In genomic region chr6:111972714-111973678, GRCh38 we compare ENCODE assay signal across 8 cellular contexts.
DNase-seq lines count a peak whose midpoint lies in the region; ATAC-seq and TF ChIP-seq lines count a peak whose summit lies in the region.

No MANE protein-coding gene starts in this region.

- DNase-seq in AG04449 (ENCODE audit: low read depth, low spot score) (peak; percentile 92), NCI-H2227 treated with DMSO at 0.1 percent for 48 hours (lab: John Stamatoyannopoulos, UW) (peak; percentile 75), activated T-cell treated with anti-CD3 and anti-CD28 coated beads for 4 hours (peak; percentile 38), fibroblast of mammary gland (ENCODE audit: low read depth) (peak; percentile 96), retinal pigment epithelial cell (ENCODE audit: low read depth) (peak; percentile 75), substantia nigra (lab: John Stamatoyannopoulos, UW) (no peak)

- H3K4me3 ChIP-seq in AG04449 (ENCODE audit: low read depth, low read length), result peak overlapping the region; percentile 36
- peak overlapping the region; percentile 34 for H3K4me3 ChIP-seq in fibroblast of mammary gland (ENCODE audit: control insufficient read depth, low read depth, low read length)
- H3K4me3 ChIP-seq in retinal pigment epithelial cell (ENCODE audit: low read length), result peak overlapping the region; percentile 19

- POLR2A ChIA-PET in AG04449 (lab: Yijun Ruan, JAX), result interaction anchor here (0.8 to 2.6 kb wide), 4 partner anchors 12 to 101 kb away, joined by 3 to 12 read pairs (median 6); partner anchors contain the start of gene FYN

- TF ChIP-seq CTCF in AG04449 (IDR thresholded peaks at IDR 0.05; ENCODE audit: insufficient read depth, low read length, missing control alignments) (no peak), fibroblast of mammary gland (conservative IDR thresholded peaks at IDR 0.05; ENCODE audit: control insufficient read depth, insufficient read depth, low read depth, low read length) (no peak), retinal pigment epithelial cell (conservative IDR thresholded peaks at IDR 0.05; ENCODE audit: low read depth, low read length) (no peak)

- no peak for ATAC-seq in GM18519 (IDR thresholded peaks at IDR 0.05; ENCODE audit: low FRiP score, unreplicated experiment)
- ATAC-seq in HG02884 (IDR thresholded peaks at IDR 0.05; ENCODE audit: unreplicated experiment), result no peak

- CTCF ChIA-PET in AG04449 (lab: Yijun Ruan, JAX), result interaction anchor here (0.6 to 3.8 kb wide), 7 partner anchors 11 to 262 kb away, joined by 3 to 18 read pairs (median 4); no protein-coding TSS in a partner anchor

- no peak overlapping the region for H3K27ac ChIP-seq in substantia nigra (ENCODE audit: low read depth, low read length, poor library complexity, severe bottlenecking)

Comparison
In these comparisons a context has a peak if more than half of its experiments do, and no peak if none do; other contexts are left out.
1. DNase-seq: peak in AG04449 (single experiment), NCI-H2227 treated with DMSO at 0.1 percent for 48 hours (single experiment), activated T-cell treated with anti-CD3 and anti-CD28 coated beads for 4 hours (single experiment), fibroblast of mammary gland (single experiment) and retinal pigment epithelial cell (single experiment); none in substantia nigra (0 of 49).
2. Peak in every context shown above with its lines, with median percentiles within 50 percentile points of each other: H3K4me3 ChIP-seq.